Comparison of ENCODE assay signal across 39 cellular contexts in genomic region chr9:10899509-10899908, GRCh38.
"Had no signal": no experiment of that assay in that cellular context is flagged by ENCODE, and none has a peak within 500 bp of the region (broad histone marks: within the 10 kb centered on the region; RNA-seq: fewer than 3 reads in every experiment).

No MANE protein-coding gene starts in this region.

- H3K4me1 Mint-ChIP-seq: activated naive CD4-positive, alpha-beta T cell treated with anti-CD3 and anti-CD28 coated beads, Interleukin-2, amount 10 ng/mL, durations not matched to agents 7 days and 5 days; activated naive CD4-positive, alpha-beta T cell treated with anti-CD3 and anti-CD28 coated beads, Interleukin-2, amount 50 U/mL, for 24 hours; activated naive CD8-positive, alpha-beta T cell treated with anti-CD3 and anti-CD28 coated beads for 36 hours; activated naive CD8-positive, alpha-beta T cell treated with anti-CD3 and anti-CD28 coated beads, Interleukin-2, amount 10 ng/mL, durations not matched to agents 7 days and 5 days; activated naive CD8-positive, alpha-beta T cell treated with anti-CD3 and anti-CD28 coated beads, Interleukin-2, amount 50 U/mL, for 24 hours; activated T-helper 17 cell treated with anti-CD3 and anti-CD28 coated beads, Interleukin-2, amount 50 U/mL, for 72 hours; brain; central memory CD8-positive, alpha-beta T cell had no signal

- H3K9me3 ChIP-seq: adrenal gland, ascending aorta, body of pancreas had no signal

- FAIRE-seq: astrocyte, bronchial epithelial cell had no signal

- H3K27ac ChIP-seq: adrenal gland, ascending aorta, body of pancreas, brain microvascular endothelial cell, breast epithelium, cardiac muscle cell had no signal

- H3K27ac Mint-ChIP-seq: activated naive CD4-positive, alpha-beta T cell treated with anti-CD3 and anti-CD28 coated beads for 36 hours; activated naive CD4-positive, alpha-beta T cell treated with anti-CD3 and anti-CD28 coated beads, Interleukin-2, amount 10 ng/mL, durations not matched to agents 7 days and 5 days; activated naive CD4-positive, alpha-beta T cell treated with anti-CD3 and anti-CD28 coated beads, Interleukin-2, amount 50 U/mL, for 24 hours; activated naive CD4-positive, alpha-beta T cell treated with anti-CD3 and anti-CD28 coated beads, Interleukin-2, amount 50 U/mL, for 72 hours; activated naive CD8-positive, alpha-beta T cell; activated naive CD8-positive, alpha-beta T cell treated with anti-CD3 and anti-CD28 coated beads for 36 hours; activated naive CD8-positive, alpha-beta T cell treated with anti-CD3 and anti-CD28 coated beads, Interleukin-2, amount 10 ng/mL, durations not matched to agents 7 days and 5 days; activated naive CD8-positive, alpha-beta T cell treated with anti-CD3 and anti-CD28 coated beads, Interleukin-2, amount 50 U/mL, for 24 hours; activated T-cell treated with anti-CD3 and anti-CD28 coated beads, Interleukin-2, amount 50 U/mL, for 24 hours; activated T-cell treated with anti-CD3 and anti-CD28 coated beads, Interleukin-2, amount 50 U/mL, for 72 hours; activated T-helper 1 cell treated with anti-CD3 and anti-CD28 coated beads, Interleukin-12 subunit alpha, Interleukin-12 subunit beta, Interleukin-2, Interleukin-4 antibody, amounts not matched to agents 30 ng/mL and 10 ng/mL and 1 ng/mL, durations not matched to agents 14 hours and 24 hours and 36 hours; activated T-helper 17 cell treated with anti-CD3 and anti-CD28 coated beads, Interleukin-2, amount 50 U/mL, for 72 hours; activated T-helper 2 cell treated with anti-CD3 and anti-CD28 coated beads, Interferon-gamma antibody, Interleukin-2, Interleukin-4, amounts not matched to agents 10 μg/mL and 5 μg/mL and 100 μg/mL, durations not matched to agents 14 hours and 24 hours and 36 hours; brain had no signal

- H3K27me3 Mint-ChIP-seq: activated naive CD4-positive, alpha-beta T cell treated with anti-CD3 and anti-CD28 coated beads, Interleukin-2, amount 10 ng/mL, durations not matched to agents 7 days and 5 days; activated naive CD4-positive, alpha-beta T cell treated with anti-CD3 and anti-CD28 coated beads, Interleukin-2, amount 50 U/mL, for 24 hours; activated naive CD8-positive, alpha-beta T cell; activated naive CD8-positive, alpha-beta T cell treated with anti-CD3 and anti-CD28 coated beads for 36 hours; activated naive CD8-positive, alpha-beta T cell treated with anti-CD3 and anti-CD28 coated beads, Interleukin-2, amount 10 ng/mL, durations not matched to agents 7 days and 5 days; activated naive CD8-positive, alpha-beta T cell treated with anti-CD3 and anti-CD28 coated beads, Interleukin-2, amount 50 U/mL, for 24 hours; activated T-cell treated with anti-CD3 and anti-CD28 coated beads, Interleukin-2, amount 50 U/mL, for 24 hours; activated T-helper 17 cell treated with anti-CD3 and anti-CD28 coated beads, Interleukin-2, amount 50 U/mL, for 72 hours; brain; central memory CD8-positive, alpha-beta T cell had no signal

- H3K4me1 ChIP-seq: adrenal gland, ascending aorta, body of pancreas, breast epithelium had no signal

- DNase-seq: activated effector memory CD4-positive, alpha-beta T cell treated with anti-CD3 and anti-CD28 coated beads, Interleukin-2, amount 50 U/mL, for 16 hours; activated effector memory CD4-positive, alpha-beta T cell treated with Interleukin-2 at 50 U/mL for 16 hours; activated gamma-delta T cell; activated gamma-delta T cell treated with Interleukin-2 at 50 U/mL for 16 hours; activated naive CD4-positive, alpha-beta T cell; activated naive CD4-positive, alpha-beta T cell treated with anti-CD3 and anti-CD28 coated beads for 36 hours; activated naive CD4-positive, alpha-beta T cell treated with anti-CD3 and anti-CD28 coated beads, Interleukin-2, amount 10 ng/mL, durations not matched to agents 7 days and 5 days; activated naive CD4-positive, alpha-beta T cell treated with anti-CD3 and anti-CD28 coated beads, Interleukin-2, amount 50 U/mL, for 16 hours; activated naive CD4-positive, alpha-beta T cell treated with Interleukin-2 at 50 U/mL for 16 hours; activated naive CD8-positive, alpha-beta T cell treated with anti-CD3 and anti-CD28 coated beads for 36 hours; activated naive CD8-positive, alpha-beta T cell treated with anti-CD3 and anti-CD28 coated beads, Interleukin-2, amount 10 ng/mL, durations not matched to agents 7 days and 5 days; activated naive CD8-positive, alpha-beta T cell treated with anti-CD3 and anti-CD28 coated beads, Interleukin-2, amount 50 U/mL, for 24 hours; activated T-cell treated with anti-CD3 and anti-CD28 coated beads, Interleukin-2, amount 50 U/mL, for 24 hours; activated T-cell treated with anti-CD3 and anti-CD28 coated beads, Interleukin-2, amount 50 U/mL, for 4 hours; activated T-cell treated with anti-CD3 and anti-CD28 coated beads, Interleukin-2, amount 50 U/mL, for 48 hours; activated T-cell treated with anti-CD3 and anti-CD28 coated beads, Interleukin-2, amount 50 U/mL, for 72 hours; adrenal gland; amniotic stem cell; amygdala; anterior cingulate cortex; aorta; body of pancreas; brain microvascular endothelial cell; caudate nucleus; central memory CD4-positive, alpha-beta T cell; cerebellar nuclear complex had no signal

- H3K4me3 ChIP-seq: adrenal gland, ascending aorta, body of pancreas, breast epithelium, cardiac muscle cell had no signal

- H3K4me3 Mint-ChIP-seq: activated naive CD4-positive, alpha-beta T cell treated with anti-CD3 and anti-CD28 coated beads for 36 hours; activated naive CD4-positive, alpha-beta T cell treated with anti-CD3 and anti-CD28 coated beads, Interleukin-2, amount 10 ng/mL, durations not matched to agents 7 days and 5 days; activated naive CD4-positive, alpha-beta T cell treated with anti-CD3 and anti-CD28 coated beads, Interleukin-2, amount 50 U/mL, for 24 hours; activated naive CD8-positive, alpha-beta T cell; activated naive CD8-positive, alpha-beta T cell treated with anti-CD3 and anti-CD28 coated beads for 36 hours; activated naive CD8-positive, alpha-beta T cell treated with anti-CD3 and anti-CD28 coated beads, Interleukin-2, amount 10 ng/mL, durations not matched to agents 7 days and 5 days; activated naive CD8-positive, alpha-beta T cell treated with anti-CD3 and anti-CD28 coated beads, Interleukin-2, amount 50 U/mL, for 24 hours; activated T-cell treated with anti-CD3 and anti-CD28 coated beads, Interleukin-2, amount 50 U/mL, for 24 hours; activated T-cell treated with anti-CD3 and anti-CD28 coated beads, Interleukin-2, amount 50 U/mL, for 4 hours; activated T-cell treated with anti-CD3 and anti-CD28 coated beads, Interleukin-2, amount 50 U/mL, for 72 hours; activated T-helper 1 cell treated with anti-CD3 and anti-CD28 coated beads, Interleukin-12 subunit alpha, Interleukin-12 subunit beta, Interleukin-2, Interleukin-4 antibody, amounts not matched to agents 30 ng/mL and 10 ng/mL and 1 ng/mL, durations not matched to agents 14 hours and 24 hours and 36 hours; activated T-helper 17 cell treated with anti-CD3 and anti-CD28 coated beads, Interleukin-2, amount 50 U/mL, for 72 hours; brain; central memory CD8-positive, alpha-beta T cell had no signal

- H3K27me3 ChIP-seq: adrenal gland, ascending aorta, body of pancreas, brain microvascular endothelial cell, breast epithelium, cardiac muscle cell had no signal

- ATAC-seq: activated naive CD4-positive, alpha-beta T cell treated with anti-CD3 and anti-CD28 coated beads, Interleukin-2, amount 50 U/mL, for 72 hours; activated naive CD8-positive, alpha-beta T cell treated with anti-CD3 and anti-CD28 coated beads, Interleukin-2, amount 50 U/mL, for 24 hours; activated T-cell treated with anti-CD3 and anti-CD28 coated beads, Interleukin-2, amount 50 U/mL, for 4 hours; activated T-cell treated with anti-CD3 and anti-CD28 coated beads, Interleukin-2, amount 50 U/mL, for 72 hours; activated T-helper 17 cell treated with anti-CD3 and anti-CD28 coated beads, Interleukin-2, amount 50 U/mL, for 72 hours; body of pancreas had no signal

- H3K36me3 Mint-ChIP-seq: activated naive CD4-positive, alpha-beta T cell treated with anti-CD3 and anti-CD28 coated beads, Interleukin-2, amount 10 ng/mL, durations not matched to agents 7 days and 5 days; activated naive CD4-positive, alpha-beta T cell treated with anti-CD3 and anti-CD28 coated beads, Interleukin-2, amount 50 U/mL, for 24 hours; activated naive CD8-positive, alpha-beta T cell; activated naive CD8-positive, alpha-beta T cell treated with anti-CD3 and anti-CD28 coated beads for 36 hours; activated naive CD8-positive, alpha-beta T cell treated with anti-CD3 and anti-CD28 coated beads, Interleukin-2, amount 10 ng/mL, durations not matched to agents 7 days and 5 days; brain had no signal

- H3K36me3 ChIP-seq: adrenal gland, ascending aorta, brain microvascular endothelial cell, breast epithelium, cardiac muscle cell had no signal
